34 cellular contexts compared by ENCODE assay signal in the genomic region with DNA sequence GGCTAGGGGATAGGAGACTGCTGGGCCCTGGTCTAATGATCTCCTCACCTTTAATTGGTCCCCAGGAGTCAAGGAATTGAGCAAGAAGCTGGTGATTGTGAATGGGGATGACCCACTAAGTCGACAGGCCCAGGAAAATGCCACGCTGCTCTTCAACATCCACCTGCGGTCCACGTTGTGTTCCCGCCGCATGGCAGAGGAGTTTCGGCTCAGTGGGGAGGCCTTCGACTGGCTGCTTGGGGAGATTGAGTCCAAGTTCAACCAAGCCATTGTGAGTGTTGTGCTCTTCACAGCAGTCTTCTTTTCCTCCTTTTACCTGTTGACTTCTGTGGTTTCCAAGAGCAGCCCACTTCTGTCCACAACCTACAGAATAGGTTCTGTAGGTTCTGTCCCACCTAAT. TPM values are rescaled to one million over a fixed set of nuclear protein-coding genes. Genes with fewer than 3 reads are reported as not detected.
"Had no signal": no experiment of that assay in that cellular context is flagged by ENCODE, and none has a peak within 500 bp of the region (broad histone marks: within the 10 kb centered on the region; RNA-seq: fewer than 3 reads in every experiment).

No MANE protein-coding gene starts in this region.

- H3K27me3 Mint-ChIP-seq: activated CD4-positive, alpha-beta memory T cell treated with anti-CD3 and anti-CD28 coated beads for 36 hours; activated CD4-positive, alpha-beta T cell treated with anti-CD3 and anti-CD28 coated beads, Interleukin-2, amount 10 ng/mL, durations not matched to agents 24 days and 14 days; activated naive CD4-positive, alpha-beta T cell treated with anti-CD3 and anti-CD28 coated beads, Interleukin-2, amount 50 U/mL, for 24 hours; activated naive CD8-positive, alpha-beta T cell treated with anti-CD3 and anti-CD28 coated beads, Interleukin-2, amount 50 U/mL, for 24 hours; naive B cell; progenitor cell of endocrine pancreas had no signal

- DNase-seq: activated CD4-positive, alpha-beta memory T cell treated with anti-CD3 and anti-CD28 coated beads for 36 hours; activated CD4-positive, CD25-positive, alpha-beta regulatory T cell treated with anti-CD3 and anti-CD28 coated beads, Interleukin-2, amount 50 U/mL, for 72 hours; activated CD8-positive, alpha-beta memory T cell treated with anti-CD3 and anti-CD28 coated beads, Interleukin-2, amount 50 U/mL, for 4 hours; activated gamma-delta T cell; activated naive CD8-positive, alpha-beta T cell treated with anti-CD3 and anti-CD28 coated beads, Interleukin-2, amount 50 U/mL, for 24 hours; activated T-cell treated with anti-CD3 and anti-CD28 coated beads, Interleukin-2, amount 50 U/mL, for 4 hours; amygdala; effector CD4-positive, alpha-beta T cell; gastrocnemius medialis; left colon; mammary epithelial cell; naive B cell; ovary; right lobe of liver; stimulated activated CD4-positive, alpha-beta T cell treated with anti-CD3 and anti-CD28 coated beads, Interleukin-12 subunit alpha, Interleukin-12 subunit beta, amount 100 ng/mL, for 4 hours; stimulated activated CD4-positive, alpha-beta T cell treated with anti-CD3 and anti-CD28 coated beads, Interleukin-4, amount 100 ng/mL, for 24 hours; stimulated activated naive CD4-positive, alpha-beta T cell; T-helper 2 cell; trophoblast cell; uterus had no signal

- H3K27me3 ChIP-seq: breast epithelium, gastrocnemius medialis, ovary, right lobe of liver, uterus had no signal

- H3K9me3 Mint-ChIP-seq: activated CD4-positive, alpha-beta memory T cell treated with anti-CD3 and anti-CD28 coated beads for 36 hours; activated CD4-positive, alpha-beta T cell treated with anti-CD3 and anti-CD28 coated beads, Interleukin-2, amount 10 ng/mL, durations not matched to agents 24 days and 14 days; activated naive CD4-positive, alpha-beta T cell treated with anti-CD3 and anti-CD28 coated beads, Interleukin-2, amount 50 U/mL, for 24 hours; activated naive CD8-positive, alpha-beta T cell treated with anti-CD3 and anti-CD28 coated beads, Interleukin-2, amount 50 U/mL, for 24 hours; activated T-cell treated with anti-CD3 and anti-CD28 coated beads, Interleukin-2, amount 50 U/mL, for 4 hours; naive B cell had no signal

- H3K4me1 Mint-ChIP-seq: activated CD4-positive, alpha-beta T cell treated with anti-CD3 and anti-CD28 coated beads, Interleukin-2, amount 10 ng/mL, durations not matched to agents 24 days and 14 days; activated naive CD4-positive, alpha-beta T cell treated with anti-CD3 and anti-CD28 coated beads, Interleukin-2, amount 50 U/mL, for 24 hours; activated naive CD8-positive, alpha-beta T cell treated with anti-CD3 and anti-CD28 coated beads, Interleukin-2, amount 50 U/mL, for 24 hours had no signal

- H3K27ac ChIP-seq: breast epithelium, gastrocnemius medialis, ovary, right lobe of liver, skin epidermis, thoracic aorta, uterus had no signal

- H3K4me3 ChIP-seq: breast epithelium, gastrocnemius medialis, ovary, right lobe of liver, skin epidermis, thoracic aorta, uterus had no signal

- H3K9me3 ChIP-seq: breast epithelium, gastrocnemius medialis, ovary, right lobe of liver, thoracic aorta, uterus had no signal

- FAIRE-seq: colon, keratinocyte had no signal

- H3K4me1 ChIP-seq: breast epithelium, gastrocnemius medialis, right lobe of liver, uterus had no signal

- ATAC-seq: activated naive CD8-positive, alpha-beta T cell treated with anti-CD3 and anti-CD28 coated beads, Interleukin-2, amount 50 U/mL, for 24 hours; activated T-cell treated with anti-CD3 and anti-CD28 coated beads, Interleukin-2, amount 50 U/mL, for 4 hours; gastrocnemius medialis had no signal

- H3K4me3 Mint-ChIP-seq: activated CD4-positive, alpha-beta memory T cell treated with anti-CD3 and anti-CD28 coated beads for 36 hours; activated CD4-positive, alpha-beta T cell treated with anti-CD3 and anti-CD28 coated beads, Interleukin-2, amount 10 ng/mL, durations not matched to agents 24 days and 14 days; activated naive CD4-positive, alpha-beta T cell treated with anti-CD3 and anti-CD28 coated beads, Interleukin-2, amount 50 U/mL, for 24 hours; activated naive CD8-positive, alpha-beta T cell treated with anti-CD3 and anti-CD28 coated beads, Interleukin-2, amount 50 U/mL, for 24 hours; activated T-cell treated with anti-CD3 and anti-CD28 coated beads, Interleukin-2, amount 50 U/mL, for 4 hours; naive B cell had no signal

- H3K27ac Mint-ChIP-seq: activated CD4-positive, alpha-beta memory T cell treated with anti-CD3 and anti-CD28 coated beads for 36 hours; activated naive CD4-positive, alpha-beta T cell treated with anti-CD3 and anti-CD28 coated beads, Interleukin-2, amount 50 U/mL, for 24 hours; activated naive CD8-positive, alpha-beta T cell treated with anti-CD3 and anti-CD28 coated beads, Interleukin-2, amount 50 U/mL, for 24 hours had no signal

- H3K36me3 ChIP-seq: ovary, uterus had no signal

RNA-seq across cellular contexts. Expression of a gene that starts 22.3 kb away (rescaled TPM):
- total RNA-seq: activated CD4-positive, alpha-beta memory T cell treated with anti-CD3 and anti-CD28 coated beads for 36 hours; activated CD4-positive, alpha-beta T cell treated with anti-CD3 and anti-CD28 coated beads, Interleukin-2, amount 10 ng/mL, durations not matched to agents 24 days and 14 days; activated CD8-positive, alpha-beta memory T cell treated with anti-CD3 and anti-CD28 coated beads for 36 hours; activated T-cell treated with anti-CD3 and anti-CD28 coated beads, Interleukin-2, amount 50 U/mL, for 4 hours; breast epithelium; dermis blood vessel endothelial cell; gastrocnemius medialis; left colon; liver; mammary epithelial cell; ovary; progenitor cell of endocrine pancreas; renal cortical epithelial cell; right lobe of liver; subcutaneous adipose tissue; thoracic aorta; uterus had no signal
- polyA plus RNA-seq: keratinocyte, liver, mammary epithelial cell, neural cell, ovary had no signal

RNA-seq across cellular contexts. Expression of a gene that starts 45.3 kb away (rescaled TPM):
- polyA plus RNA-seq: neural cell had no signal
